In genomic region chr16:64468515-64469090, GRCh38 we compare ENCODE assay signal across 33 cellular contexts.
"Had no signal": no experiment of that assay in that cellular context is flagged by ENCODE, and none has a peak within 500 bp of the region (broad histone marks: within the 10 kb centered on the region; RNA-seq: fewer than 3 reads in every experiment).

No MANE protein-coding gene starts in this region.

- H3K4me3 Mint-ChIP-seq: activated CD4-positive, alpha-beta T cell treated with anti-CD3 and anti-CD28 coated beads, Interleukin-2, amount 10 ng/mL, durations not matched to agents 24 days and 14 days; activated CD8-positive, alpha-beta T cell treated with anti-CD3 and anti-CD28 coated beads for 36 hours; activated naive CD8-positive, alpha-beta T cell treated with anti-CD3 and anti-CD28 coated beads for 36 hours; activated T-cell treated with anti-CD3 and anti-CD28 coated beads, Interleukin-2, amount 50 U/mL, for 72 hours; activated T-helper 17 cell treated with anti-CD3 and anti-CD28 coated beads, Interleukin-2, amount 50 U/mL, for 72 hours; T-helper 1 cell treated with Interleukin-12 subunit alpha and Interleukin-12 subunit beta and Interleukin-4 antibody, amounts not matched to agents 30 μg/mL and 1 μg/mL, for 36 hours; T-helper 2 cell treated with Interferon-gamma antibody and Interleukin-4, amounts not matched to agents 5 μg/mL and 100 μg/mL, for 36 hours had no signal

- H3K27ac Mint-ChIP-seq: activated CD4-positive, alpha-beta T cell treated with anti-CD3 and anti-CD28 coated beads, Interleukin-2, amount 10 ng/mL, durations not matched to agents 24 days and 14 days; activated CD8-positive, alpha-beta T cell treated with anti-CD3 and anti-CD28 coated beads for 36 hours; activated naive CD8-positive, alpha-beta T cell treated with anti-CD3 and anti-CD28 coated beads for 36 hours; activated T-cell treated with anti-CD3 and anti-CD28 coated beads, Interleukin-2, amount 50 U/mL, for 72 hours; activated T-helper 17 cell treated with anti-CD3 and anti-CD28 coated beads, Interleukin-2, amount 50 U/mL, for 72 hours; T-helper 1 cell treated with Interleukin-12 subunit alpha and Interleukin-12 subunit beta and Interleukin-4 antibody, amounts not matched to agents 30 μg/mL and 1 μg/mL, for 36 hours; T-helper 2 cell treated with Interferon-gamma antibody and Interleukin-4, amounts not matched to agents 5 μg/mL and 100 μg/mL, for 36 hours had no signal

- H3K27me3 Mint-ChIP-seq: activated CD4-positive, alpha-beta T cell treated with anti-CD3 and anti-CD28 coated beads, Interleukin-2, amount 10 ng/mL, durations not matched to agents 24 days and 14 days; activated CD8-positive, alpha-beta T cell treated with anti-CD3 and anti-CD28 coated beads for 36 hours; activated naive CD8-positive, alpha-beta T cell treated with anti-CD3 and anti-CD28 coated beads for 36 hours; activated T-helper 17 cell treated with anti-CD3 and anti-CD28 coated beads, Interleukin-2, amount 50 U/mL, for 72 hours had no signal

- H3K4me1 Mint-ChIP-seq: activated CD4-positive, alpha-beta T cell treated with anti-CD3 and anti-CD28 coated beads, Interleukin-2, amount 10 ng/mL, durations not matched to agents 24 days and 14 days; activated naive CD8-positive, alpha-beta T cell treated with anti-CD3 and anti-CD28 coated beads for 36 hours; activated T-helper 17 cell treated with anti-CD3 and anti-CD28 coated beads, Interleukin-2, amount 50 U/mL, for 72 hours had no signal

- H3K27ac ChIP-seq: brain microvascular endothelial cell, Peyer's patch had no signal

- DNase-seq: activated CD4-positive, alpha-beta T cell treated with anti-CD3 and anti-CD28 coated beads, Interleukin-2, amount 10 ng/mL, durations not matched to agents 24 days and 14 days; activated CD4-positive, alpha-beta T cell treated with anti-CD3 and anti-CD28 coated beads, Interleukin-2, amount 50 U/mL, for 4 hours; activated CD8-positive, alpha-beta T cell treated with anti-CD3 and anti-CD28 coated beads for 36 hours; activated effector memory CD4-positive, alpha-beta T cell treated with anti-CD3 and anti-CD28 coated beads, Interleukin-2, amount 50 U/mL, for 16 hours; activated naive CD4-positive, alpha-beta T cell; activated naive CD4-positive, alpha-beta T cell treated with anti-CD3 and anti-CD28 coated beads, Interleukin-2, amount 50 U/mL, for 16 hours; activated naive CD8-positive, alpha-beta T cell treated with anti-CD3 and anti-CD28 coated beads for 36 hours; activated T-cell treated with anti-CD3 and anti-CD28 coated beads, Interleukin-2, amount 50 U/mL, for 1 hour; activated T-cell treated with anti-CD3 and anti-CD28 coated beads, Interleukin-2, amount 50 U/mL, for 72 hours; amniotic stem cell; aorta; brain microvascular endothelial cell; Kasumi-1; KG1; MG63; NCI-H1048; NCI-H1105 treated with DMSO at 0.1 percent for 48 hours; NCI-H1436; NCI-H1694; NCI-H1930; NCI-H2081 treated with DMSO at 0.1 percent for 48 hours; NCI-H345; NCI-H510A; NCI-H526; NCI-H748 treated with DMSO at 0.1 percent for 48 hours; NK-92 treated with Interleukin-12 subunit alpha and Interleukin-12 subunit beta, amount 100 ng/mL, for 24 hours; PC-3; Peyer's patch; RPMI8226 had no signal

- H3K4me3 ChIP-seq: MG63, Peyer's patch had no signal

- ATAC-seq: activated CD8-positive, alpha-beta T cell treated with anti-CD3 and anti-CD28 coated beads for 36 hours; activated T-cell treated with anti-CD3 and anti-CD28 coated beads, Interleukin-2, amount 50 U/mL, for 72 hours; activated T-helper 17 cell treated with anti-CD3 and anti-CD28 coated beads, Interleukin-2, amount 50 U/mL, for 72 hours; PC-3 had no signal

- H3K36me3 ChIP-seq: brain microvascular endothelial cell, MG63, Peyer's patch had no signal

- H3K36me3 Mint-ChIP-seq: activated naive CD8-positive, alpha-beta T cell treated with anti-CD3 and anti-CD28 coated beads for 36 hours had no signal

- FAIRE-seq: TTC549 had no signal

- H3K27me3 ChIP-seq: brain microvascular endothelial cell, MG63, Peyer's patch had no signal

- H3K9me3 Mint-ChIP-seq: activated CD4-positive, alpha-beta T cell treated with anti-CD3 and anti-CD28 coated beads, Interleukin-2, amount 10 ng/mL, durations not matched to agents 24 days and 14 days had no signal

- H3K9me3 ChIP-seq: MG63, Peyer's patch had no signal

- H3K4me1 ChIP-seq: Peyer's patch had no signal
